16 cellular contexts compared by ENCODE assay signal in genomic region chr20:35008411-35009342, GRCh38. TPM values are rescaled to one million over a fixed set of nuclear protein-coding genes. Genes with fewer than 3 reads are reported as not detected.
DNase-seq lines count a peak whose midpoint lies in the region; ATAC-seq and TF ChIP-seq lines count a peak whose summit lies in the region.
"Had no signal": no experiment of that assay in that cellular context is flagged by ENCODE, and none has a peak within 500 bp of the region (broad histone marks: within the 10 kb centered on the region; RNA-seq: fewer than 3 reads in every experiment).

No MANE protein-coding gene starts in this region.

- H2BK20ac ChIP-seq in H9 (ENCODE audit: low read depth, low read length, poor library complexity, severe bottlenecking): no peak overlapping the region

- no peak overlapping the region for H3K18ac ChIP-seq in H9 (ENCODE audit: insufficient read length, low read depth, low read length)

- H4K20me1 ChIP-seq in H9 (ENCODE audit: control insufficient read depth, insufficient read depth, insufficient read length) (no peaks in the 10 kb centered on the region), smooth muscle cell (ENCODE audit: low read depth) (peaks cover 45% of the 10 kb centered on the region)

- TF ChIP-seq EP300 in suprapubic skin (IDR thresholded peaks at IDR 0.05): no peak

- no peak overlapping the region for H4K91ac ChIP-seq in H9 (ENCODE audit: insufficient read length, low read depth, low read length)

- TF ChIP-seq CTCF in H9 (conservative IDR thresholded peaks at IDR 0.05) (no peak), esophagus squamous epithelium (IDR thresholded peaks at IDR 0.05) (no peak), lower leg skin (IDR thresholded peaks at IDR 0.05) (no peak), suprapubic skin (IDR thresholded peaks at IDR 0.05) (no peak), smooth muscle cell (IDR thresholded peaks at IDR 0.05; ENCODE audit: borderline replicate concordance, insufficient read depth, poor library complexity, severe bottlenecking) (no peak)

- H2BK5ac ChIP-seq in H9 (ENCODE audit: insufficient read length, low read length): no peak overlapping the region

- no peaks in the 10 kb centered on the region for H3K79me2 ChIP-seq in H9 (ENCODE audit: insufficient read depth, low read length)
- no peaks in the 10 kb centered on the region for H3K79me2 ChIP-seq in smooth muscle cell (ENCODE audit: low read depth)

- no peak overlapping the region for H3K27ac Mint-ChIP-seq in H9

- H2AFZ ChIP-seq in H9 (ENCODE audit: low read length) (no peak overlapping the region), smooth muscle cell (ENCODE audit: low read depth) (no peak overlapping the region)

- ATAC-seq in GM21576 (IDR thresholded peaks at IDR 0.05; ENCODE audit: unreplicated experiment) (no peak), GM19463 (IDR thresholded peaks at IDR 0.05; ENCODE audit: unreplicated experiment) (no peak)

- H2BK15ac ChIP-seq in H9 (ENCODE audit: low read depth, low read length): no peak overlapping the region

- H3K4me3 Mint-ChIP-seq in H9: no peak overlapping the region

- peaks cover 2 to 4% of the 10 kb centered on the region in 2 experiments; a peak in 1 of 4 replicates for H3K4me1 Mint-ChIP-seq in H9

- no peak overlapping the region for H3K14ac ChIP-seq in H9 (ENCODE audit: insufficient read depth, low read length)

- no peak overlapping the region for H3K4ac ChIP-seq in H9 (ENCODE audit: low read depth, low read length)

- H3K27me3 ChIP-seq in H9 (ENCODE audit: insufficient read depth, low read length) (no peaks in the 10 kb centered on the region), esophagus squamous epithelium (no peaks in the 10 kb centered on the region), suprapubic skin (no peaks in the 10 kb centered on the region), smooth muscle cell (ENCODE audit: low read depth) (no peaks in the 10 kb centered on the region)
- H3K27me3 ChIP-seq: SJCRH30 had no signal

- H4K8ac ChIP-seq in H9 (replicated peaks; ENCODE audit: insufficient read length, low read depth, low read length): no peak overlapping the region

- H3K56ac ChIP-seq in H9 (ENCODE audit: insufficient read length, low read depth, low read length): no peak overlapping the region

- no peak overlapping the region for H3K23ac ChIP-seq in H9 (ENCODE audit: insufficient read length, low read depth, low read length)

- intact Hi-C loops in esophagus squamous epithelium (cut with DNase I) (no loop called here), lower leg skin (cut with DNase I; ENCODE audit: low total_unique reads) (no loop called here)

- no peaks in the 10 kb centered on the region for H3K9me3 ChIP-seq in H9 (ENCODE audit: control insufficient read depth, low read depth, low read length)
- H3K9me3 ChIP-seq in esophagus squamous epithelium: no peaks in the 10 kb centered on the region
- H3K9me3 ChIP-seq in suprapubic skin: no peaks in the 10 kb centered on the region
- H3K9me3 ChIP-seq in smooth muscle cell (replicated peaks; ENCODE audit: low read depth): no peaks in the 10 kb centered on the region
- H3K9me3 ChIP-seq: SJCRH30 had no signal

- H3K4me1 ChIP-seq in H9 (ENCODE audit: insufficient read depth, low read length) (no peaks in the 10 kb centered on the region), esophagus squamous epithelium (peaks cover 0 to 20% (median 0%) of the 10 kb centered on the region in 3 donors), suprapubic skin (peaks cover 12% of the 10 kb centered on the region), smooth muscle cell (ENCODE audit: low read depth) (no peaks in the 10 kb centered on the region)

- no peak overlapping the region for H4K5ac ChIP-seq in H9 (ENCODE audit: insufficient read length, low read depth, low read length)

- no peak overlapping the region for H3K4me2 ChIP-seq in H9 (ENCODE audit: insufficient read depth, insufficient read length, low read length)
- H3K4me2 ChIP-seq in smooth muscle cell: no peak overlapping the region

- no peaks in the 10 kb centered on the region for H3K9me3 Mint-ChIP-seq in H9

- H3K23me2 ChIP-seq in H9 (ENCODE audit: insufficient read length, low read depth, low read length, poor library complexity, severe bottlenecking): no peaks in the 10 kb centered on the region

- TF ChIP-seq POLR2A in esophagus squamous epithelium (IDR thresholded peaks at IDR 0.05) (no peak), lower leg skin (IDR thresholded peaks at IDR 0.05) (no peak), suprapubic skin (IDR thresholded peaks at IDR 0.05) (no peak)

- H3K9ac ChIP-seq in H9 (ENCODE audit: extremely low read depth, insufficient read length, low read length) (no peak overlapping the region), smooth muscle cell (ENCODE audit: low read depth) (no peak overlapping the region)

- no peaks in the 10 kb centered on the region for H3K79me1 ChIP-seq in H9 (ENCODE audit: insufficient read depth, low read depth, low read length, poor library complexity, severe bottlenecking)

- no peak overlapping the region for H2BK120ac ChIP-seq in H9 (ENCODE audit: low read depth, low read length, poor library complexity, severe bottlenecking)

- peak; percentile 15 for DNase-seq in H9
- no peak for DNase-seq in esophagus squamous epithelium (lab: John Stamatoyannopoulos, UW)
- peak; percentile 43 to 91 for DNase-seq in lower leg skin (ENCODE audit: low spot score in 2 of 2)
- DNase-seq in suprapubic skin (ENCODE audit: low spot score in 2 of 2): peak; percentile 78 to 83
- DNase-seq in kidney glomerular epithelial cell (lab: John Stamatoyannopoulos, UW): no peak
- DNase-seq in smooth muscle cell (lab: John Stamatoyannopoulos, UW; ENCODE audit: unreplicated experiment): no peak
- DNase-seq: effector CD4-positive, alpha-beta T cell; hippocampal formation; Karpas-422; NCI-H1930; occipital lobe; stimulated activated CD4-positive, alpha-beta T cell treated with anti-CD3 and anti-CD28 coated beads, Interleukin-2, amount 100 ng/mL, for 48 hours; stimulated activated naive CD4-positive, alpha-beta T cell had no signal

- WGBS in H9 (ENCODE audit: extremely low coverage, insufficient read length, low lambda C conversion rate): no CpG with 5 or more reads among the region's 14 CpGs
- 65 to 93% methylated on average over 8 to 11 of the region's 14 CpGs for WGBS in esophagus squamous epithelium, 2 donors
- 63 to 68% methylated on average over 14 of the region's 14 CpGs for WGBS in lower leg skin, 2 donors
- 59% methylated on average over 11 of the region's 14 CpGs for WGBS in suprapubic skin
- 98% methylated on average over 14 of the region's 14 CpGs for WGBS in smooth muscle cell (ENCODE audit: low lambda C conversion rate)

- H3F3A ChIP-seq in smooth muscle cell (ENCODE audit: low read depth): no peaks in the 10 kb centered on the region

- H3K4me3 ChIP-seq in esophagus squamous epithelium: no peak overlapping the region
- H3K4me3 ChIP-seq in lower leg skin (ENCODE audit: low read depth, poor library complexity, severe bottlenecking): no peak overlapping the region
- no peak overlapping the region for H3K4me3 ChIP-seq in suprapubic skin
- no peak overlapping the region for H3K4me3 ChIP-seq in smooth muscle cell
- H3K4me3 ChIP-seq: SJCRH30 had no signal

- H3K27me3 Mint-ChIP-seq in H9 (ENCODE audit: low read depth): no peaks in the 10 kb centered on the region

- no peak overlapping the region for H3K27ac ChIP-seq in H9 (ENCODE audit: insufficient read length, low read depth, low read length)
- peak overlapping the region in 3 of 4 donors; percentile 9 to 31 (median 13) for H3K27ac ChIP-seq in esophagus squamous epithelium
- no peak overlapping the region for H3K27ac ChIP-seq in suprapubic skin
- no peak overlapping the region for H3K27ac ChIP-seq in smooth muscle cell (ENCODE audit: low read depth)
- H3K27ac ChIP-seq: SJCRH30 had no signal

- H3K36me3 Mint-ChIP-seq in H9 (ENCODE audit: insufficient read depth in 1 of 3, low read depth in 3 of 3): peaks cover 50 to 99% (median 90%) of the 10 kb centered on the region in 3 experiments

- no peak overlapping the region for H2AK5ac ChIP-seq in H9 (ENCODE audit: insufficient read length, low read length)

- H3K36me3 ChIP-seq in esophagus squamous epithelium: peaks cover 46 to 100% (median 67%) of the 10 kb centered on the region in 3 donors
- peaks cover 100% of the 10 kb centered on the region for H3K36me3 ChIP-seq in suprapubic skin
- H3K36me3 ChIP-seq in smooth muscle cell (ENCODE audit: low read depth): peaks cover 23% of the 10 kb centered on the region

- no peak overlapping the region for H2BK12ac ChIP-seq in H9 (ENCODE audit: insufficient read length, low read depth, low read length)

- H3T11ph ChIP-seq in H9 (ENCODE audit: low read length): no peak overlapping the region

RNA-seq across cellular contexts. Expression of gene MYH7B, which starts 53.0 kb away (rescaled TPM):
- total RNA-seq in H9 (2021) (0.22 and 0.42 TPM in 2 replicates), esophagus squamous epithelium (under 1 TPM in 1 of 4 donors, not detected in 3; 0.19 TPM), lower leg skin (under 1 TPM; 0.10 to 0.27 (median 0.18) TPM), suprapubic skin (under 1 TPM in 3 of 4 donors, not detected in 1; 0.18 to 0.97 (median 0.30) TPM), smooth muscle cell (not detected in 2 replicates)
- 0.67 and 0.70 TPM in 2 replicates for polyA plus RNA-seq in smooth muscle cell

RNA-seq across cellular contexts. Expression of gene GSS, which starts 53.1 kb away (rescaled TPM):
- total RNA-seq in H9 (2021): 48.5 and 53.0 TPM in 2 replicates
- 10 to 100 TPM; 61.3 to 75.2 (median 64.5) TPM for total RNA-seq in esophagus squamous epithelium
- total RNA-seq in lower leg skin: 10 to 100 TPM; 49.9 to 56.7 (median 52.9) TPM
- total RNA-seq in suprapubic skin: 10 to 100 TPM; 56.5 to 86.7 (median 75.2) TPM
- total RNA-seq in smooth muscle cell: 48.4 and 57.8 TPM in 2 replicates
- 65.3 and 71.6 TPM in 2 replicates for polyA plus RNA-seq in smooth muscle cell

Comparison
In these comparisons a context has a peak if more than half of its experiments do, and no peak if none do; other contexts are left out.
1. DNase-seq: peak in H9 (single experiment), lower leg skin (2 of 2) and suprapubic skin (2 of 2); none in esophagus squamous epithelium (single experiment), kidney glomerular epithelial cell (single experiment) and smooth muscle cell (single experiment).
2. H3K27ac ChIP-seq: peak in esophagus squamous epithelium (3 of 4); none in H9 (single experiment), suprapubic skin (single experiment) and smooth muscle cell (single experiment).